9 cellular contexts compared by ENCODE assay signal in genomic region chr1:157652859-157653493, GRCh38. TPM values are rescaled to one million over a fixed set of nuclear protein-coding genes. Genes with fewer than 3 reads are reported as not detected.
DNase-seq lines count a peak whose midpoint lies in the region; ATAC-seq, FAIRE-seq and TF ChIP-seq lines count a peak whose summit lies in the region.
"Had no signal": no experiment of that assay in that cellular context is flagged by ENCODE, and none has a peak within 500 bp of the region (broad histone marks: within the 10 kb centered on the region; RNA-seq: fewer than 3 reads in every experiment).

No MANE protein-coding gene starts in this region.

- H3K4me2 ChIP-seq in GM12878 (ENCODE audit: control insufficient read depth, insufficient read depth): peak overlapping the region; percentile 19; the same call in 1 of the 2 replicates

- TF ChIP-seq CTCF in GM12878 (IDR thresholded peaks at IDR 0.05 in 2 of 3, conservative IDR thresholded peaks at IDR 0.05 in 1 of 3; ENCODE audit: control insufficient read depth in 2 of 3, extremely low read depth in 1 of 3, insufficient read depth in 1 of 3, low read depth in 3 of 3, low read length in 3 of 3) (no peak), chondrocyte (IDR thresholded peaks at IDR 0.05) (no peak), omental fat pad (IDR thresholded peaks at IDR 0.05) (no peak)

- CTCF ChIA-PET in GM12878 (lab: Yijun Ruan, JAX): interaction anchor here (0.5 to 2.0 kb wide), 5 partner anchors 14 to 343 kb away, joined by 3 to 6 read pairs (median 4); no protein-coding TSS in a partner anchor

- BruUV-seq in GM12878 (replicated peaks; lab: Mats Ljungman, UMichigan): no TSS peak

- no peaks in the 10 kb centered on the region for H3K36me3 ChIP-seq in GM12878 (ENCODE audit: control insufficient read depth in 2 of 2, insufficient read depth in 2 of 2, low read length in 1 of 2)

- H3K36me3 Mint-ChIP-seq in chondrocyte (ENCODE audit: low read depth): no peaks in the 10 kb centered on the region

- H3K4me3 Mint-ChIP-seq in chondrocyte (ENCODE audit: unreplicated experiment): no peak overlapping the region

- peak; percentile 52 to 66; a peak in 1 of 4 replicates for TF ChIP-seq EP300 in GM12878 (IDR thresholded peaks at IDR 0.05; ENCODE audit: borderline replicate concordance in 1 of 2, control insufficient read depth in 1 of 2, low read depth in 2 of 2, low read length in 2 of 2)

- POLR2A ChIA-PET in GM12878 (lab: Charles Lee): no interaction called here

- ATAC-seq in GM21619 (IDR thresholded peaks at IDR 0.05; ENCODE audit: unreplicated experiment) (peak; percentile 100), HG03460 (IDR thresholded peaks at IDR 0.05; ENCODE audit: unreplicated experiment) (peak; percentile 98), GM12878 (peak; percentile 99), omental fat pad (ENCODE audit: low FRiP score) (no peak)

- under 1% methylated on average over 5 of the region's 5 CpGs for WGBS in GM12878 (ENCODE audit: insufficient coverage, insufficient replicate concordance, low lambda C conversion rate, missing lambda C conversion rate)

- H3K27ac ChIP-seq in GM12878 (ENCODE audit: control insufficient read depth, insufficient read depth): no peak overlapping the region

- H3K27ac Mint-ChIP-seq in chondrocyte (ENCODE audit: unreplicated experiment): no peak overlapping the region

- no peak overlapping the region for H2AFZ ChIP-seq in GM12878 (ENCODE audit: control insufficient read depth, low read depth, low read length)

- no peak overlapping the region for H3K4me3 ChIP-seq in GM12878

- H3K9me3 ChIP-seq in GM12878 (replicated peaks; ENCODE audit: control insufficient read depth, insufficient read depth, low read length): no peaks in the 10 kb centered on the region

- no peak overlapping the region for H3K9ac ChIP-seq in GM12878 (ENCODE audit: control insufficient read depth, insufficient read depth, low read length)

- RAD21 ChIA-PET in GM12878 (lab: Charles Lee; ENCODE audit: unreplicated experiment): interaction anchor here (1.0 to 1.3 kb wide), 2 partner anchors 73 to 125 kb away, joined by 3 to 5 read pairs; no protein-coding TSS in a partner anchor

- peaks cover 7% of the 10 kb centered on the region; the same call in 1 of the 2 replicates for H3K4me1 ChIP-seq in GM12878 (ENCODE audit: control insufficient read depth, insufficient read depth, low read length)

- TF ChIP-seq RAD21 in GM12878 (IDR thresholded peaks at IDR 0.05; ENCODE audit: insufficient read depth, low read depth, low read length): no peak

- peaks cover 2 to 11% of the 10 kb centered on the region in 2 experiments; a peak in 3 of 4 replicates for H3K27me3 ChIP-seq in GM12878 (replicated peaks in 1 of 2; ENCODE audit: control insufficient read depth in 2 of 2, insufficient read depth in 2 of 2, low read length in 1 of 2)

- in situ Hi-C loops in GM12878 (cut with MboI): no loop called here

- H3K79me2 ChIP-seq in GM12878 (ENCODE audit: control insufficient read depth, insufficient read depth, low read length): no peaks in the 10 kb centered on the region

- peaks cover 8% of the 10 kb centered on the region for H3K27me3 Mint-ChIP-seq in chondrocyte (ENCODE audit: low read depth)

- DNase-seq in GM18507 (ENCODE audit: extremely low spot score, insufficient read length, low read depth): peak; percentile 43
- DNase-seq in GM12878 (ENCODE audit: low read depth, low spot score): peak; percentile 44
- no peak for DNase-seq in chondrocyte (ENCODE audit: low spot score)
- DNase-seq in omental fat pad (ENCODE audit: low spot score): no peak
- no peak for DNase-seq in inferior parietal cortex (ENCODE audit: extremely low spot score)
- no peak for DNase-seq in cerebellar cortex (ENCODE audit: low spot score)
- DNase-seq: NCI-H1105 treated with DMSO at 0.1 percent for 48 hours had no signal

- peak; percentile 96 for FAIRE-seq in GM18507 (lab: Jason Lieb, UNC)
- FAIRE-seq in GM12878 (lab: Jason Lieb, UNC): peak; percentile 93

- intact Hi-C loops in GM12878 (cut with micrococcal nuclease; ENCODE audit: unreplicated experiment): loop anchor here (2.0 kb wide), 1 partner anchor 54 kb away; the partner anchor contains the start of gene FCRL4

- H4K20me1 ChIP-seq in GM12878 (ENCODE audit: control insufficient read depth, insufficient read depth): no peaks in the 10 kb centered on the region

- SMC1A ChIA-PET in GM12878 (lab: Charles Lee; ENCODE audit: uncharacterized antibody, unreplicated experiment): interaction anchor here (0.6 to 1.5 kb wide), 4 partner anchors 38 to 141 kb away, joined by 3 read pairs; partner anchors contain the start of gene FCRL4

- TF ChIP-seq POLR2A in GM12878 (IDR thresholded peaks at IDR 0.05; ENCODE audit: low read depth, low read length): no peak

- H3K4me1 Mint-ChIP-seq in chondrocyte (ENCODE audit: low read depth): no peaks in the 10 kb centered on the region

- no peaks in the 10 kb centered on the region for H3K9me3 Mint-ChIP-seq in chondrocyte (ENCODE audit: low read depth)

TF ChIP-seq in GM12878, 131 proteins besides CTCF, POLR2A, EP300 and RAD21 (continues in another document):
- TF ChIP-seq CEBPB (IDR thresholded peaks at IDR 0.05; ENCODE audit: borderline replicate concordance in 1 of 2, low read depth in 2 of 2, low read length in 2 of 2) (no peak), IKZF1 (conservative IDR thresholded peaks at IDR 0.05) (peak; percentile 57; the same call in 1 of the 2 replicates), IRF4 (IDR thresholded peaks at IDR 0.05; ENCODE audit: low read depth, low read length) (0 out of 2 replicates have a peak, but pooled peaks have one; percentile 52), NFIC (IDR thresholded peaks at IDR 0.05; ENCODE audit: low read depth, low read length) (peak; percentile 60; the same call in 1 of the 2 replicates), BMI1 (IDR thresholded peaks at IDR 0.05; ENCODE audit: borderline replicate concordance) (peak; percentile 44; the same call in 1 of the 2 replicates), NRF1 (conservative IDR thresholded peaks at IDR 0.05; ENCODE audit: low read depth, low read length) (no peak), MXI1 (IDR thresholded peaks at IDR 0.05; ENCODE audit: low read depth, low read length) (0 out of 2 replicates have a peak, but pooled peaks have one; percentile 30)

RNA-seq across cellular contexts. Expression of gene FCRL3, which starts 47.6 kb away (rescaled TPM):
- 5.7 and 7.8 TPM in 2 replicates for total RNA-seq in GM12878 (2013; cell fraction: nucleolus; rRNA removed)
- total RNA-seq in GM12878 (2014; rRNA removed) (0.05 and 0.06 TPM in 2 replicates), GM12878 (2014; rRNA removed; fragmentation: Illumina TruSeq; extraction: Trizol) (0.04 and 0.05 TPM in 2 replicates), GM12878 (2021) (0.08 TPM in 1 of 2 replicates, not detected in the other), chondrocyte (not detected in 3 replicates), omental fat pad (1 to 10 TPM in 1 of 4 donors, under 1 TPM in 2, not detected in 1; 0.19 to 1.2 (median 0.28) TPM)
- 0.09 TPM for polyA plus RNA-seq in GM12878 (2011; ENCODE audit: low read depth)
- polyA plus RNA-seq in GM12878 (2011; rRNA removed) (2.3 and 2.8 TPM in 2 replicates), GM12878 (2014; fragmentation: Illumina TruSeq; extraction: Trizol) (0.07 and 0.11 TPM in 2 replicates), GM12878 (2014; fragmentation: Nextera tagmentation; extraction: Ambion mirVana) (not detected), GM12878 (2014; rRNA removed) (0.13 TPM in 2 replicates), GM12878 (2016; fragmentation: Nextera tagmentation; extraction: Ambion mirVana) (not detected)
- polyA plus RNA-seq in GM12878 (2011; cell fraction: cytosol; rRNA removed): 1.1 and 1.2 TPM in 2 replicates
- polyA plus RNA-seq in GM12878 (2011; cell fraction: nucleus; rRNA removed): 7.6 and 11.4 TPM in 2 replicates
- 0.05 and 0.06 TPM in 2 replicates for polyA plus RNA-seq in GM12878 (2012)
- 2.5 and 3.6 TPM in 2 replicates for polyA minus RNA-seq in GM12878 (2011; rRNA and poly(A)+ RNA removed)
- 0.42 and 0.67 TPM in 2 replicates for polyA minus RNA-seq in GM12878 (2011; cell fraction: cytosol; rRNA and poly(A)+ RNA removed)
- polyA minus RNA-seq in GM12878 (2011; cell fraction: nucleus; rRNA and poly(A)+ RNA removed): 3.1 and 3.4 TPM in 2 replicates

RNA-seq across cellular contexts. Expression of gene FCRL4, which starts 55.1 kb away (rescaled TPM):
- total RNA-seq in GM12878 (2013; cell fraction: nucleolus; rRNA removed): 0.32 TPM in 1 of 2 replicates, not detected in the other
- 0.17 and 0.33 TPM in 2 replicates for total RNA-seq in GM12878 (2014; rRNA removed)
- 0.14 and 0.31 TPM in 2 replicates for total RNA-seq in GM12878 (2014; rRNA removed; fragmentation: Illumina TruSeq; extraction: Trizol)
- 0.35 and 0.38 TPM in 2 replicates for total RNA-seq in GM12878 (2021)
- 0.31 TPM for polyA plus RNA-seq in GM12878 (2011; ENCODE audit: low read depth)
- 0.24 and 0.26 TPM in 2 replicates for polyA plus RNA-seq in GM12878 (2011; rRNA removed)
- polyA plus RNA-seq in GM12878 (2011; cell fraction: cytosol; rRNA removed): 0.22 and 0.28 TPM in 2 replicates
- polyA plus RNA-seq in GM12878 (2011; cell fraction: nucleus; rRNA removed): 0.43 and 0.70 TPM in 2 replicates
- polyA plus RNA-seq in GM12878 (2012): 0.42 and 0.69 TPM in 2 replicates
- 0.38 and 0.44 TPM in 2 replicates for polyA plus RNA-seq in GM12878 (2014; fragmentation: Illumina TruSeq; extraction: Trizol)
- under 1 TPM; 0.26 to 0.42 TPM for polyA plus RNA-seq in GM12878 (2014; fragmentation: Nextera tagmentation; extraction: Ambion mirVana)
- 0.11 and 0.22 TPM in 2 replicates for polyA plus RNA-seq in GM12878 (2014; rRNA removed)
- under 1 TPM in 1 of 2 experiments, not detected in 1; 0.09 TPM for polyA plus RNA-seq in GM12878 (2016; fragmentation: Nextera tagmentation; extraction: Ambion mirVana)
- 0.15 and 0.26 TPM in 2 replicates for polyA minus RNA-seq in GM12878 (2011; rRNA and poly(A)+ RNA removed)
- not detected in 2 replicates for polyA minus RNA-seq in GM12878 (2011; cell fraction: cytosol; rRNA and poly(A)+ RNA removed)
- polyA minus RNA-seq in GM12878 (2011; cell fraction: nucleus; rRNA and poly(A)+ RNA removed): 0.12 and 0.29 TPM in 2 replicates
- not detected in 3 replicates for total RNA-seq in chondrocyte
- total RNA-seq in omental fat pad: not detected

Comparison
In these comparisons a context has a peak if more than half of its experiments do, and no peak if none do; other contexts are left out.
1. DNase-seq: peak in GM18507 (single experiment) and GM12878 (single experiment); none in chondrocyte (single experiment), omental fat pad (single experiment), inferior parietal cortex (single experiment) and cerebellar cortex (single experiment).